32 cellular contexts compared by ENCODE assay signal in the genomic region with DNA sequence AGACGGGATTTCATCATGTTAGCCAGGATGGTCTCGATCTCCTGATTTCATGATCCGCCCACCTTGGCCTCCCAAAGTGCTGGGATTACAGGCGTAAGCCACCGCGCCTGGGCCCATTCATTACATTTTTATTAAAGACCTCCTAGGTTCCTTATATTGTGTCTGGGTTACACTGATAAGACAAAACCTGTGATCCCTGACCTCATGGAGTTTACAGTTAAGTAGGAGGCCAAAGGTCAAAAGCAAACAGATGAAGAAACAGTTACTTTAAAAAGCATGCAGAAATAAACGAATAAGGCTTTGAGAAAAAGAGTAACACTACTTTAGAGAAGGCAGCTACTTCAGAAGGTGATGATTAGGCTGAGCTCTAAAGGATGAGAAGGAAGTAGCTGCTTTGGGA. TPM values are rescaled to one million over a fixed set of nuclear protein-coding genes. Genes with fewer than 3 reads are reported as not detected.
"Had no signal": no experiment of that assay in that cellular context is flagged by ENCODE, and none has a peak within 500 bp of the region (broad histone marks: within the 10 kb centered on the region; RNA-seq: fewer than 3 reads in every experiment).

No MANE protein-coding gene starts in this region.

- FAIRE-seq: colon, endometrium, endothelial cell of umbilical vein, frontal cortex had no signal

- H3K4me1 Mint-ChIP-seq: endodermal cell had no signal

- H3K4me3 Mint-ChIP-seq: dendritic cell treated with granulocyte-macrophage colony-stimulating factor and Interleukin-4, amounts not matched to agents 40 ng/mL and 50 ng/mL, for 4 days; effector memory CD8-positive, alpha-beta T cell; endodermal cell had no signal

- H3K4me3 ChIP-seq: colonic mucosa, coronary artery, dorsolateral prefrontal cortex, esophagus muscularis mucosa, esophagus squamous epithelium, gastrocnemius medialis, gastroesophageal sphincter, heart left ventricle, heart right ventricle had no signal

- H3K4me1 ChIP-seq: colonic mucosa, esophagus muscularis mucosa, foreskin keratinocyte, gastrocnemius medialis, gastroesophageal sphincter, heart left ventricle, heart right ventricle had no signal

- H3K9me3 Mint-ChIP-seq: effector memory CD8-positive, alpha-beta T cell had no signal

- H3K36me3 ChIP-seq: colonic mucosa, esophagus muscularis mucosa, esophagus squamous epithelium, gastrocnemius medialis, gastroesophageal sphincter, heart left ventricle, heart right ventricle had no signal

- H3K27ac Mint-ChIP-seq: dendritic cell treated with granulocyte-macrophage colony-stimulating factor and Interleukin-4, amounts not matched to agents 40 ng/mL and 50 ng/mL, for 4 days; effector memory CD8-positive, alpha-beta T cell; endodermal cell had no signal

- DNase-seq: colonic mucosa; cortex of kidney; dermis blood vessel endothelial cell; dorsolateral prefrontal cortex; effector CD4-positive, alpha-beta T cell; effector CD8-positive, alpha-beta T cell; effector memory CD4-positive, alpha-beta T cell; effector memory CD8-positive, alpha-beta T cell; endodermal cell; erythroblast; esophagus squamous epithelium; foreskin fibroblast; foreskin keratinocyte; foreskin melanocyte; gastrocnemius medialis; glutamatergic neuron; head of caudate nucleus; heart left ventricle; heart right ventricle had no signal

- H3K9me3 ChIP-seq: colonic mucosa, esophagus muscularis mucosa, esophagus squamous epithelium, gastrocnemius medialis, gastroesophageal sphincter had no signal

- ATAC-seq: effector memory CD8-positive, alpha-beta T cell; esophagus mucosa; foreskin keratinocyte; gastrocnemius medialis; gastroesophageal sphincter; heart left ventricle; heart right ventricle had no signal

- H3K27me3 ChIP-seq: colonic mucosa, esophagus muscularis mucosa, esophagus squamous epithelium, gastrocnemius medialis, gastroesophageal sphincter, heart left ventricle had no signal

- H3K27ac ChIP-seq: colonic mucosa, coronary artery, dorsolateral prefrontal cortex, epithelial cell of prostate, esophagus muscularis mucosa, esophagus squamous epithelium, foreskin keratinocyte, gastrocnemius medialis, gastroesophageal sphincter, heart left ventricle, heart right ventricle had no signal

RNA-seq across cellular contexts. Expression of gene HLF, which starts 14.9 kb away (rescaled TPM):
- total RNA-seq: dermis blood vessel endothelial cell, dermis microvascular lymphatic vessel endothelial cell, endodermal cell, endothelial cell of umbilical vein, fibroblast of villous mesenchyme, glomerular endothelial cell had no signal
- polyA plus RNA-seq: endothelial cell of umbilical vein, foreskin keratinocyte had no signal
